Comparison of ENCODE assay signal across 12 cellular contexts in the genomic region with DNA sequence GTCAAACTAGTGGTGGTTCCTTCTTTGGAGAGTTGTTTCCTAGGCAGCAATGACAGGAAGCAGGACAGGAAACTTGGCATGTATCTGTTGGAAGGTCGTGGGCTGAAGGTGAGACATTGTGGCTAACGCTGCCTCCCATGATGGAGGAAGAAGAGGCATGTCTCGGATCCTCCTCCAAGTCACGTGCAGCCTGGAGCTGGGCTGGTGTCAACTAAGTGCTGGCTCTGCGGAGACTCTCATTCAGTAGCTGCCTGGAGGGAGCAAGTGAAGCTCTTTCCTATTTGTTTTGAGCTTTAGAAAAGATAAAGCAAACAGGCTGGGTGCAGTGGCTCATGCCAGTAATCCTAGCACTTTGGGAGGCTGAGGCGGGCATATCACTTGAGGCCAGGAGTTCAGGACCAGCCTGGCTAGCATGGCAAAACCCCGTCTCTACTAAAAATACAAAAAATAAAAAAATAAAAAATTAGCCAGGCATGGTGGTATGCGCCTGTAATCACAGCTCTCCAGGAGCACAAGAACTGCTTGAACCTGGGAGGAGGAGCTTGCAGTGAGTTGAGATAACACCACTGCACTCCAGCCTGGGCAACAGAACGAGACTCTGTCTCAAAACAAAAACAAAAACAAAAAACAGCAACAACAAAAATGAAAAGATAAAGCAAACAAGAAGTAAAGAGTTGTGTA. TPM values are rescaled to one million over a fixed set of nuclear protein-coding genes. Genes with fewer than 3 reads are reported as not detected.
A peak's percentile ranks its signal among the peaks of the same experiment; 100 is the strongest.
DNase-seq lines count a peak whose midpoint lies in the region; ATAC-seq and TF ChIP-seq lines count a peak whose summit lies in the region.
"Had no signal": no experiment of that assay in that cellular context is flagged by ENCODE, and none has a peak within 500 bp of the region (broad histone marks: within the 10 kb centered on the region; RNA-seq: fewer than 3 reads in every experiment).

No MANE protein-coding gene starts in this region.

- no peak overlapping the region for H3K9ac ChIP-seq in BLaER1

- H3K27ac ChIP-seq in BLaER1 (0 out of 2 replicates have a peak overlapping the region, but pooled peaks have one; percentile 3), ascending aorta (peak overlapping the region in 1 of 2 donors; percentile 12)

- H4K20me1 ChIP-seq in BLaER1 = no peaks in the 10 kb centered on the region

- DNase-seq in LNCaP clone FGC (ENCODE audit: low read depth) (peak; percentile 10), ascending aorta (ENCODE audit: low spot score in 2 of 2) (no peak), mesenteric fat pad (ENCODE audit: low spot score) (no peak)
- DNase-seq: CD8-positive, alpha-beta T cell; NCI-H446 treated with DMSO at 0.1 percent for 48 hours; T-helper 1 cell had no signal

- peak overlapping the region in 2 of 3 experiments; percentile 0 to 46 for H3K4me3 Mint-ChIP-seq in nephron
- H3K4me3 Mint-ChIP-seq: CD8-positive, alpha-beta T cell had no signal

- peak overlapping the region in 2 of 3 experiments; percentile 24 to 30 for H3K27ac Mint-ChIP-seq in nephron
- H3K27ac Mint-ChIP-seq: CD8-positive, alpha-beta T cell had no signal

- H3K4me1 ChIP-seq in BLaER1 (peaks cover 18% of the 10 kb centered on the region), ascending aorta (peaks cover 0 to 8% of the 10 kb centered on the region in 2 donors)

- H3K36me3 ChIP-seq in BLaER1 (no peaks in the 10 kb centered on the region), ascending aorta (no peaks in the 10 kb centered on the region)

- peaks cover 27% of the 10 kb centered on the region for H3K4me1 Mint-ChIP-seq in nephron

- peaks cover 8% of the 10 kb centered on the region for H3K9me3 Mint-ChIP-seq in nephron

- peaks cover 5% of the 10 kb centered on the region for H3K27me3 Mint-ChIP-seq in nephron (ENCODE audit: low read depth)

- no peaks in the 10 kb centered on the region for H3K36me3 Mint-ChIP-seq in nephron (ENCODE audit: low read depth)
- H3K36me3 Mint-ChIP-seq: CD8-positive, alpha-beta T cell had no signal

- H3K9me3 ChIP-seq in BLaER1 (no peaks in the 10 kb centered on the region), ascending aorta (peaks cover 0 to 3% of the 10 kb centered on the region in 2 donors)

- intact Hi-C loops in ascending aorta (cut with DNase I) = no loop called here

- no peaks in the 10 kb centered on the region for H3K27me3 ChIP-seq in BLaER1
- H3K27me3 ChIP-seq in ascending aorta = no peaks in the 10 kb centered on the region

- TF ChIP-seq CTCF in LNCaP clone FGC (IDR thresholded peaks at IDR 0.05; ENCODE audit: control insufficient read depth, extremely low read depth, insufficient read depth) (no peak), nephron (IDR thresholded peaks at IDR 0.05; ENCODE audit: unreplicated experiment in 3 of 3) (no peak), ascending aorta (IDR thresholded peaks at IDR 0.05) (no peak)

- ATAC-seq in esophagus mucosa = peak; percentile 56
- no peak for ATAC-seq in HG02610 (IDR thresholded peaks at IDR 0.05; ENCODE audit: unreplicated experiment)
- ATAC-seq in HG03097 (IDR thresholded peaks at IDR 0.05; ENCODE audit: low FRiP score, unreplicated experiment) = no peak
- ATAC-seq: CD8-positive, alpha-beta T cell had no signal

- H3K4me2 ChIP-seq in BLaER1 = peak overlapping the region; percentile 47

- H3K4me3 ChIP-seq in BLaER1 (no peak overlapping the region), LNCaP clone FGC (ENCODE audit: low read depth, low read length) (no peak overlapping the region), ascending aorta (peak overlapping the region in 1 of 2 donors; percentile 21)
- H3K4me3 ChIP-seq: lung had no signal

RNA-seq across cellular contexts. Expression of gene INO80C, which starts 28.2 kb away (rescaled TPM):
- 63.3 TPM for total RNA-seq in esophagus mucosa
- 11.2 TPM for total RNA-seq in ascending aorta
- total RNA-seq in mesenteric fat pad = 18.6 TPM

RNA-seq across cellular contexts. Expression of gene GALNT1, which starts 55.6 kb away (rescaled TPM):
- total RNA-seq in esophagus mucosa (101 TPM), ascending aorta (37.5 TPM), mesenteric fat pad (79.0 TPM)
